16 cellular contexts compared by ENCODE assay signal in the genomic region with DNA sequence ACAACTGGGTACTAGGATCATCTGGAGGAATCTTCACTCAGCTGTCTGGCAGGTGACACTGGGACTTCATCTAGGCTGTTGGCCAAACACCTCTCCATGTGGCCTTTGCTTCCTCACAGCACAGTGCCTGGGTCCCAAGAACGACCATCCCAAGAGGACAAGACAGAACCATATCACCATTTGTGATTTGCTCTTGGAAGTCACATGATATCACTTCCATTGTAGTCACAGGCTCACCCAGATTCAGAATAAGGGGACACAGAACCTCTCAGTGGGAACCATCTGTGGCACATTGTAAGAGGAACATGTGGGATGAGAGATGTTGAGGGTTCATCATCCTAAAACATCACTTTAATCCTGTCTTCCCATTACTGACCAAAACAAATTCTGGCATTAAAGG. TPM values are rescaled to one million over a fixed set of nuclear protein-coding genes. Genes with fewer than 3 reads are reported as not detected.
A peak's percentile ranks its signal among the peaks of the same experiment; 100 is the strongest.
DNase-seq lines count a peak whose midpoint lies in the region; ATAC-seq and TF ChIP-seq lines count a peak whose summit lies in the region.
"Had no signal": no experiment of that assay in that cellular context is flagged by ENCODE, and none has a peak within 500 bp of the region (broad histone marks: within the 10 kb centered on the region; RNA-seq: fewer than 3 reads in every experiment).

No MANE protein-coding gene starts in this region.

- peaks cover 31% of the 10 kb centered on the region for H3K36me3 Mint-ChIP-seq in central memory CD8-positive, alpha-beta T cell (ENCODE audit: insufficient read depth)
- H3K36me3 Mint-ChIP-seq in type B pancreatic cell: peaks cover 6% of the 10 kb centered on the region

- peak overlapping the region; percentile 54 for H3K27ac Mint-ChIP-seq in central memory CD8-positive, alpha-beta T cell (ENCODE audit: low read depth)
- no peak overlapping the region for H3K27ac Mint-ChIP-seq in type B pancreatic cell
- H3K27ac Mint-ChIP-seq: H9 had no signal

- DNase-seq in heart right ventricle: no peak
- no peak for DNase-seq in cardiac septum (ENCODE audit: low spot score)
- DNase-seq in DND-41: no peak
- no peak for DNase-seq in central memory CD8-positive, alpha-beta T cell (ENCODE audit: low spot score in 2 of 2)
- no peak for DNase-seq in type B pancreatic cell (ENCODE audit: extremely low spot score, unreplicated experiment)
- DNase-seq: BE2C, H9, MM.1S, NCI-H1105, NCI-H1694 treated with DMSO at 0.1 percent for 48 hours, NCI-H446 treated with DMSO at 0.1 percent for 48 hours, NCI-H748 treated with DMSO at 0.1 percent for 48 hours, PC-9 had no signal

- H3K4me3 Mint-ChIP-seq in central memory CD8-positive, alpha-beta T cell: no peak overlapping the region
- H3K4me3 Mint-ChIP-seq in type B pancreatic cell: peak overlapping the region; percentile 8

- H3K9me3 ChIP-seq in heart right ventricle (no peaks in the 10 kb centered on the region), DND-41 (ENCODE audit: insufficient read depth, low read length, severe bottlenecking) (no peaks in the 10 kb centered on the region)
- H3K9me3 ChIP-seq: BE2C had no signal

- H3K4me3 ChIP-seq in heart right ventricle (no peak overlapping the region), DND-41 (ENCODE audit: low read depth in 1 of 2, low read length in 2 of 2) (no peak overlapping the region)
- H3K4me3 ChIP-seq: PC-9 had no signal

- H3K27me3 ChIP-seq in heart right ventricle: no peaks in the 10 kb centered on the region
- H3K27me3 ChIP-seq in DND-41 (ENCODE audit: insufficient read depth, low read length, poor library complexity): no peaks in the 10 kb centered on the region
- H3K27me3 ChIP-seq: BE2C had no signal

- no peaks in the 10 kb centered on the region for H3K27me3 Mint-ChIP-seq in central memory CD8-positive, alpha-beta T cell
- H3K27me3 Mint-ChIP-seq in type B pancreatic cell: no peaks in the 10 kb centered on the region

- H3K4me1 ChIP-seq in heart right ventricle (peaks cover 5 to 43% (median 23%) of the 10 kb centered on the region in 9 donors), DND-41 (ENCODE audit: insufficient read depth, low read length) (peaks cover 28% of the 10 kb centered on the region)
- H3K4me1 ChIP-seq: BE2C had no signal

- no peak overlapping the region for H3K9ac ChIP-seq in DND-41 (ENCODE audit: low read depth, low read length)

- H3K79me2 ChIP-seq in DND-41 (ENCODE audit: insufficient read depth, low read length): peaks cover 34% of the 10 kb centered on the region

- ATAC-seq in heart right ventricle (no peak), DND-41 (ENCODE audit: insufficient read depth, low read depth) (no peak), GM21447 (IDR thresholded peaks at IDR 0.05; ENCODE audit: unreplicated experiment) (no peak), GM19351 (IDR thresholded peaks at IDR 0.05; ENCODE audit: unreplicated experiment) (no peak)
- no peak for ATAC-seq in central memory CD8-positive, alpha-beta T cell (replicated peaks; ENCODE audit: extremely low read depth, poor library complexity, severe bottlenecking)
- ATAC-seq: HepG2 had no signal

- H3K9me3 Mint-ChIP-seq in central memory CD8-positive, alpha-beta T cell: no peaks in the 10 kb centered on the region
- H3K9me3 Mint-ChIP-seq in type B pancreatic cell: no peaks in the 10 kb centered on the region
- H3K9me3 Mint-ChIP-seq: H9 had no signal

- peak overlapping the region; percentile 43; the same call in 1 of the 2 replicates for H2AFZ ChIP-seq in DND-41 (ENCODE audit: low read depth, low read length)
- H2AFZ ChIP-seq: PC-9 had no signal

- intact Hi-C loops in heart right ventricle (cut with DNase I) (no loop called here), cardiac septum (cut with DNase I) (no loop called here)

- H3K27ac ChIP-seq in heart right ventricle (peak overlapping the region in 8 of 10 donors; percentile 26 to 78 (median 63)), DND-41 (ENCODE audit: low read length) (no peak overlapping the region)
- H3K27ac ChIP-seq: PC-9 had no signal

- peaks cover 9% of the 10 kb centered on the region; the same call in 1 of the 2 replicates for H4K20me1 ChIP-seq in DND-41 (ENCODE audit: insufficient read depth, low read length)

- H3K4me1 Mint-ChIP-seq in central memory CD8-positive, alpha-beta T cell: peaks cover 25% of the 10 kb centered on the region
- H3K4me1 Mint-ChIP-seq in type B pancreatic cell (ENCODE audit: unreplicated experiment): peaks cover 10% of the 10 kb centered on the region

- TF ChIP-seq CTCF in heart right ventricle (IDR thresholded peaks at IDR 0.05): no peak
- no peak for TF ChIP-seq CTCF in DND-41 (IDR thresholded peaks at IDR 0.05; ENCODE audit: borderline replicate concordance, extremely low read depth, low read length, poor library complexity, severe bottlenecking)
- TF ChIP-seq CTCF in type B pancreatic cell (conservative IDR thresholded peaks at IDR 0.05): no peak

- no peak overlapping the region for H3K4me2 ChIP-seq in DND-41 (ENCODE audit: insufficient read depth, low read length)
- H3K4me2 ChIP-seq: PC-9 had no signal

- peaks cover 0 to 21% (median 13%) of the 10 kb centered on the region in 9 donors for H3K36me3 ChIP-seq in heart right ventricle
- H3K36me3 ChIP-seq in DND-41 (ENCODE audit: insufficient read depth, low read length): peaks cover 16% of the 10 kb centered on the region

- 60 to 65% methylated on average over 1 of the region's 1 CpG for WGBS in heart right ventricle, 2 donors

RNA-seq across cellular contexts. Expression of a gene that starts 1.9 kb away (rescaled TPM):
- total RNA-seq in heart right ventricle: 100 to 1,000 TPM in 9 of 10 donors, 10 to 100 TPM in 1; 89.4 to 133 (median 113) TPM
- polyA plus RNA-seq in heart right ventricle: 100 to 1,000 TPM; 155 to 185 TPM
- total RNA-seq in cardiac septum: 105 TPM
- total RNA-seq in type B pancreatic cell (ENCODE audit: low replicate concordance): 182 and 209 TPM in 2 replicates

RNA-seq across cellular contexts. Expression of a gene that starts 27.0 kb away (rescaled TPM):
- total RNA-seq in heart right ventricle: 1 to 10 TPM in 9 of 10 donors, under 1 TPM in 1; 0.49 to 3.9 (median 2.4) TPM
- 1 to 10 TPM in 1 of 2 donors, under 1 TPM in 1; 0.51 to 1.0 TPM for polyA plus RNA-seq in heart right ventricle
- 2.0 TPM for total RNA-seq in cardiac septum
- total RNA-seq in type B pancreatic cell (ENCODE audit: low replicate concordance): 2.3 and 11.5 TPM in 2 replicates

RNA-seq across cellular contexts. Expression of a gene that starts 31.0 kb away (rescaled TPM):
- total RNA-seq in heart right ventricle: 1 to 10 TPM; 4.3 to 7.7 (median 7.1) TPM
- polyA plus RNA-seq in heart right ventricle: 1 to 10 TPM; 2.2 to 3.6 TPM
- 5.1 TPM for total RNA-seq in cardiac septum
- total RNA-seq in type B pancreatic cell (ENCODE audit: low replicate concordance): 3.3 and 6.8 TPM in 2 replicates
